Comparison of ENCODE assay signal across 11 cellular contexts in genomic region chr17:78151514-78152008, GRCh38. TPM values are rescaled to one million over a fixed set of nuclear protein-coding genes. Genes with fewer than 3 reads are reported as not detected.
DNase-seq lines count a peak whose midpoint lies in the region; FAIRE-seq and TF ChIP-seq lines count a peak whose summit lies in the region.
"Had no signal": no experiment of that assay in that cellular context is flagged by ENCODE, and none has a peak within 500 bp of the region (broad histone marks: within the 10 kb centered on the region; RNA-seq: fewer than 3 reads in every experiment).

No MANE protein-coding gene starts in this region.

- no peak overlapping the region for H2BK12ac ChIP-seq in mesenchymal stem cell (ENCODE audit: low read length in 2 of 2)

- no peak overlapping the region for H4K91ac ChIP-seq in mesenchymal stem cell (ENCODE audit: low read length)

- H3K4me2 ChIP-seq in astrocyte (ENCODE audit: low read length) (no peak overlapping the region), mesenchymal stem cell (ENCODE audit: low read length, poor library complexity, severe bottlenecking) (no peak overlapping the region), smooth muscle cell (no peak overlapping the region)
- H3K4me2 ChIP-seq: BLaER1 had no signal

- peak overlapping the region; percentile 37 for H4K8ac ChIP-seq in mesenchymal stem cell (ENCODE audit: low read length)

- H3K9ac ChIP-seq in astrocyte (ENCODE audit: low read length) (no peak overlapping the region), mesenchymal stem cell (ENCODE audit: low read length) (no peak overlapping the region), smooth muscle cell (ENCODE audit: low read depth) (no peak overlapping the region)
- H3K9ac ChIP-seq: BLaER1 had no signal

- peaks cover 3% of the 10 kb centered on the region for H3K27me3 Mint-ChIP-seq in astrocyte (ENCODE audit: low read depth, unreplicated experiment)
- H3K27me3 Mint-ChIP-seq: activated CD4-positive, alpha-beta memory T cell treated with anti-CD3 and anti-CD28 coated beads for 36 hours; activated naive CD8-positive, alpha-beta T cell treated with anti-CD3 and anti-CD28 coated beads, Interleukin-2, amount 50 U/mL, for 24 hours had no signal

- H3K18ac ChIP-seq in mesenchymal stem cell (ENCODE audit: low read depth in 1 of 2, low read length in 2 of 2) = no peak overlapping the region

- no peak overlapping the region for H2BK5ac ChIP-seq in mesenchymal stem cell (ENCODE audit: low read depth, low read length, poor library complexity, severe bottlenecking)

- WGBS in mesenchymal stem cell = 84% methylated on average over 6 of the region's 7 CpGs
- 64% methylated on average over 7 of the region's 7 CpGs for whole genome bisulfite sequencing in smooth muscle cell (ENCODE audit: low lambda C conversion rate)

- peak; percentile 75 for DNase-seq in Caki2 (ENCODE audit: low read depth)
- no peak for DNase-seq in astrocyte (ENCODE audit: low read depth)
- DNase-seq in mesenchymal stem cell = no peak
- no peak for DNase-seq in smooth muscle cell (lab: John Stamatoyannopoulos, UW; ENCODE audit: unreplicated experiment)
- DNase-seq in urothelium cell line (ENCODE audit: low spot score) = no peak
- no peak for DNase-seq in activated T-cell treated with anti-CD3 and anti-CD28 coated beads, Interleukin-2, amount 50 U/mL, for 48 hours
- DNase-seq: activated CD4-positive, alpha-beta memory T cell treated with anti-CD3 and anti-CD28 coated beads for 36 hours; activated naive CD8-positive, alpha-beta T cell treated with anti-CD3 and anti-CD28 coated beads, Interleukin-2, amount 50 U/mL, for 24 hours; NCI-H2107 had no signal

- peak overlapping the region; percentile 19 for H2BK120ac ChIP-seq in mesenchymal stem cell (ENCODE audit: low read depth, low read length)

- H3K27ac ChIP-seq in astrocyte (ENCODE audit: low read depth, low read length) (no peak overlapping the region), mesenchymal stem cell (ENCODE audit: low read length, poor library complexity, severe bottlenecking) (no peak overlapping the region), smooth muscle cell (ENCODE audit: low read depth) (no peak overlapping the region)
- H3K27ac ChIP-seq: BLaER1 had no signal

- H2BK15ac ChIP-seq in mesenchymal stem cell (ENCODE audit: low read depth, poor library complexity, severe bottlenecking) = no peak overlapping the region

- peak overlapping the region; percentile 14 for H3K4me3 Mint-ChIP-seq in astrocyte (ENCODE audit: unreplicated experiment)
- H3K4me3 Mint-ChIP-seq: activated CD4-positive, alpha-beta memory T cell treated with anti-CD3 and anti-CD28 coated beads for 36 hours; activated naive CD8-positive, alpha-beta T cell treated with anti-CD3 and anti-CD28 coated beads, Interleukin-2, amount 50 U/mL, for 24 hours had no signal

- H4K20me1 ChIP-seq in astrocyte (ENCODE audit: insufficient read depth, low read length) (no peaks in the 10 kb centered on the region), smooth muscle cell (ENCODE audit: low read depth) (no peaks in the 10 kb centered on the region)
- H4K20me1 ChIP-seq: BLaER1 had no signal

- no peak overlapping the region for H3K14ac ChIP-seq in mesenchymal stem cell (ENCODE audit: low read length in 2 of 2)

- H2AFZ ChIP-seq in astrocyte (ENCODE audit: low read depth, low read length) = no peak overlapping the region
- H2AFZ ChIP-seq in mesenchymal stem cell (ENCODE audit: low read depth, low read length) = no peak overlapping the region
- H2AFZ ChIP-seq in smooth muscle cell (ENCODE audit: low read depth) = no peak overlapping the region

- no peak overlapping the region for H3K23ac ChIP-seq in mesenchymal stem cell (ENCODE audit: low read length in 2 of 2)

- peaks cover 11% of the 10 kb centered on the region for H3K4me1 Mint-ChIP-seq in astrocyte (ENCODE audit: low read depth, unreplicated experiment)

- no peak overlapping the region for H3K4ac ChIP-seq in mesenchymal stem cell (ENCODE audit: low read depth in 1 of 2, low read length in 2 of 2)

- in situ Hi-C loops in Caki2 (cut with HindIII; ENCODE audit: low pct_unique_long_range_greater_than_20kb, low sequenced_read_pairs) = no loop called here

- H2AK5ac ChIP-seq in mesenchymal stem cell (ENCODE audit: low read length, severe bottlenecking) = no peak overlapping the region

- FAIRE-seq in astrocyte (lab: Jason Lieb, UNC) = no peak
- no peak for FAIRE-seq in urothelium cell line (lab: Jason Lieb, UNC)
- FAIRE-seq: endometrium had no signal

- TF ChIP-seq CTCF in astrocyte (IDR thresholded peaks at IDR 0.05; ENCODE audit: insufficient read depth, low read depth, low read length) = no peak
- no peak for TF ChIP-seq CTCF in smooth muscle cell (IDR thresholded peaks at IDR 0.05; ENCODE audit: borderline replicate concordance, insufficient read depth, poor library complexity, severe bottlenecking)

- peak overlapping the region; percentile 89 for H3K27ac Mint-ChIP-seq in astrocyte (ENCODE audit: unreplicated experiment)
- H3K27ac Mint-ChIP-seq: activated CD4-positive, alpha-beta memory T cell treated with anti-CD3 and anti-CD28 coated beads for 36 hours; activated naive CD8-positive, alpha-beta T cell treated with anti-CD3 and anti-CD28 coated beads, Interleukin-2, amount 50 U/mL, for 24 hours had no signal

- no peaks in the 10 kb centered on the region for H3K36me3 Mint-ChIP-seq in astrocyte (ENCODE audit: low read depth, unreplicated experiment)
- H3K36me3 Mint-ChIP-seq: activated CD4-positive, alpha-beta memory T cell treated with anti-CD3 and anti-CD28 coated beads for 36 hours had no signal

- no peaks in the 10 kb centered on the region for H3F3A ChIP-seq in smooth muscle cell (ENCODE audit: low read depth)

- no peaks in the 10 kb centered on the region for H3K79me1 ChIP-seq in mesenchymal stem cell (replicated peaks; ENCODE audit: low read length, poor library complexity, severe bottlenecking)

- H3K9me3 Mint-ChIP-seq in astrocyte (ENCODE audit: unreplicated experiment) = no peaks in the 10 kb centered on the region
- H3K9me3 Mint-ChIP-seq: activated CD4-positive, alpha-beta memory T cell treated with anti-CD3 and anti-CD28 coated beads for 36 hours; activated naive CD8-positive, alpha-beta T cell treated with anti-CD3 and anti-CD28 coated beads, Interleukin-2, amount 50 U/mL, for 24 hours had no signal

- H3K4me1 ChIP-seq in astrocyte (ENCODE audit: insufficient read depth, low read length) (no peaks in the 10 kb centered on the region), mesenchymal stem cell (ENCODE audit: control insufficient read depth, insufficient read depth, low read depth, low read length) (peaks cover 12% of the 10 kb centered on the region), smooth muscle cell (ENCODE audit: low read depth) (no peaks in the 10 kb centered on the region)

- H3K79me2 ChIP-seq in astrocyte (ENCODE audit: insufficient read depth, low read length) = no peaks in the 10 kb centered on the region
- no peaks in the 10 kb centered on the region for H3K79me2 ChIP-seq in smooth muscle cell (ENCODE audit: low read depth)

- H3K27me3 ChIP-seq in astrocyte (ENCODE audit: insufficient read depth, low read length) (no peaks in the 10 kb centered on the region), mesenchymal stem cell (ENCODE audit: control insufficient read depth in 1 of 2, insufficient read depth in 1 of 2, low read length in 2 of 2) (peaks cover 0 to 13% of the 10 kb centered on the region in 2 experiments), smooth muscle cell (ENCODE audit: low read depth) (no peaks in the 10 kb centered on the region)
- H3K27me3 ChIP-seq: BLaER1 had no signal

- no peaks in the 10 kb centered on the region for H3K36me3 ChIP-seq in astrocyte (ENCODE audit: insufficient read depth, low read length)
- H3K36me3 ChIP-seq in mesenchymal stem cell (ENCODE audit: control insufficient read depth in 1 of 2, insufficient read depth in 2 of 2, low read depth in 1 of 2, low read length in 2 of 2) = no peaks in the 10 kb centered on the region
- H3K36me3 ChIP-seq in smooth muscle cell (ENCODE audit: low read depth) = no peaks in the 10 kb centered on the region
- H3K36me3 ChIP-seq: BLaER1 had no signal

- H3K9me3 ChIP-seq in astrocyte (ENCODE audit: insufficient read depth, low read depth, low read length) = no peaks in the 10 kb centered on the region
- H3K9me3 ChIP-seq in mesenchymal stem cell (ENCODE audit: control insufficient read depth, low read length) = no peaks in the 10 kb centered on the region
- no peaks in the 10 kb centered on the region for H3K9me3 ChIP-seq in smooth muscle cell (replicated peaks; ENCODE audit: low read depth)
- H3K9me3 ChIP-seq: BLaER1 had no signal

- H3K4me3 ChIP-seq in astrocyte (ENCODE audit: insufficient read depth, low read depth, low read length) (no peak overlapping the region), mesenchymal stem cell (ENCODE audit: insufficient read depth in 1 of 2, low read depth in 1 of 2, low read length in 2 of 2) (no peak overlapping the region), smooth muscle cell (no peak overlapping the region)
- H3K4me3 ChIP-seq: BLaER1 had no signal

RNA-seq across cellular contexts. Expression of gene C17orf99, which starts 5.4 kb away (rescaled TPM):
- not detected in 2 replicates for total RNA-seq in Caki2 (2014; rRNA removed; shearing (Covaris generic); ENCODE audit: low replicate concordance)
- not detected in 2 replicates for total RNA-seq in astrocyte
- not detected for polyA plus RNA-seq in mesenchymal stem cell (2013, experiment 1 of 2)
- not detected for polyA plus RNA-seq in mesenchymal stem cell (2013, experiment 2 of 2)
- not detected in 2 replicates for total RNA-seq in smooth muscle cell
- 0.29 and 1.7 TPM in 2 replicates for polyA plus RNA-seq in smooth muscle cell
- total RNA-seq: activated CD4-positive, alpha-beta memory T cell treated with anti-CD3 and anti-CD28 coated beads for 36 hours had no signal

RNA-seq across cellular contexts. Expression of gene SYNGR2, which starts 16.8 kb away (rescaled TPM):
- total RNA-seq in Caki2 (2014; rRNA removed; shearing (Covaris generic); ENCODE audit: low replicate concordance) = 213 and 286 TPM in 2 replicates
- total RNA-seq in astrocyte (75.0 and 82.2 TPM in 2 replicates), smooth muscle cell (55.3 and 64.7 TPM in 2 replicates)
- polyA plus RNA-seq in mesenchymal stem cell (2013, experiment 1 of 2) = 42.5 TPM
- polyA plus RNA-seq in mesenchymal stem cell (2013, experiment 2 of 2) = 43.7 TPM
- 46.1 and 136 TPM in 2 replicates for polyA plus RNA-seq in smooth muscle cell

RNA-seq across cellular contexts. Expression of gene TMC8, which starts 21.0 kb away (rescaled TPM):
- total RNA-seq in Caki2 (2014; rRNA removed; shearing (Covaris generic); ENCODE audit: low replicate concordance) = 0.14 and 0.17 TPM in 2 replicates
- total RNA-seq in astrocyte (0.27 and 0.38 TPM in 2 replicates), smooth muscle cell (0.04 and 0.27 TPM in 2 replicates)
- 0.86 TPM for polyA plus RNA-seq in mesenchymal stem cell (2013, experiment 1 of 2)
- polyA plus RNA-seq in mesenchymal stem cell (2013, experiment 2 of 2) = 0.36 TPM
- 0.38 and 1.2 TPM in 2 replicates for polyA plus RNA-seq in smooth muscle cell

RNA-seq across cellular contexts. Expression of gene TMC6, which starts 23.0 kb away (rescaled TPM):
- total RNA-seq in Caki2 (2014; rRNA removed; shearing (Covaris generic); ENCODE audit: low replicate concordance) = 21.2 and 31.4 TPM in 2 replicates
- total RNA-seq in astrocyte (54.8 and 61.7 TPM in 2 replicates), smooth muscle cell (24.1 and 42.2 TPM in 2 replicates)
- 47.9 TPM for polyA plus RNA-seq in mesenchymal stem cell (2013, experiment 1 of 2)
- polyA plus RNA-seq in mesenchymal stem cell (2013, experiment 2 of 2) = 44.7 TPM
- 40.2 and 65.3 TPM in 2 replicates for polyA plus RNA-seq in smooth muscle cell

RNA-seq across cellular contexts. Expression of gene TK1, which starts 35.3 kb away (rescaled TPM):
- 160 and 213 TPM in 2 replicates for total RNA-seq in Caki2 (2014; rRNA removed; shearing (Covaris generic); ENCODE audit: low replicate concordance)
- total RNA-seq in astrocyte (5.2 and 7.5 TPM in 2 replicates), smooth muscle cell (20.0 and 20.9 TPM in 2 replicates)
- polyA plus RNA-seq in mesenchymal stem cell (2013, experiment 1 of 2) = 20.4 TPM
- polyA plus RNA-seq in mesenchymal stem cell (2013, experiment 2 of 2) = 21.2 TPM
- 53.7 and 72.7 TPM in 2 replicates for polyA plus RNA-seq in smooth muscle cell
